ENCODE assay signal across 14 cellular contexts in genomic region chr1:52477876-52478275, GRCh38.
DNase-seq lines count a peak whose midpoint lies in the region; ATAC-seq and TF ChIP-seq lines count a peak whose summit lies in the region.
"Had no signal": no experiment of that assay in that cellular context is flagged by ENCODE, and none has a peak within 500 bp of the region (broad histone marks: within the 10 kb centered on the region; RNA-seq: fewer than 3 reads in every experiment).

No MANE protein-coding gene starts in this region.

- H3K36me3 ChIP-seq in right lobe of liver (peaks cover 0 to 3% (median 0%) of the 10 kb centered on the region in 4 donors), neural progenitor cell (peaks cover 6% of the 10 kb centered on the region)

- no peaks in the 10 kb centered on the region for H3K9me3 Mint-ChIP-seq in neural progenitor cell
- H3K9me3 Mint-ChIP-seq: CD4-positive, alpha-beta memory T cell; GM23338 had no signal

- DNase-seq in T-helper 17 cell (no peak), left lobe of liver (ENCODE audit: low spot score) (no peak), right lobe of liver (no peak), neural progenitor cell (ENCODE audit: low spot score) (no peak), NCI-H510A treated with DMSO at 0.1 percent for 48 hours (lab: John Stamatoyannopoulos, UW) (no peak), GM19240 (ENCODE audit: insufficient read length, low spot score) (no peak)
- DNase-seq: C1 segment of cervical spinal cord; CD4-positive, alpha-beta memory T cell; COR-L47; DMS153; DND-41; HCEC 1CT had no signal

- no peak overlapping the region for H3K9ac ChIP-seq in neural progenitor cell

- 30% methylated on average over 1 of the region's 1 CpG for WGBS in right lobe of liver (ENCODE audit: insufficient coverage, low coverage, low lambda C conversion rate, missing lambda C conversion rate)

- H3K4me1 ChIP-seq in right lobe of liver: peaks cover 0 to 39% (median 1%) of the 10 kb centered on the region in 4 donors
- H3K4me1 ChIP-seq in neural progenitor cell: no peaks in the 10 kb centered on the region

- intact Hi-C loops in right lobe of liver (cut with DNase I): no loop called here

- H3K4me1 Mint-ChIP-seq in T-helper 17 cell: peaks cover 5% of the 10 kb centered on the region
- H3K4me1 Mint-ChIP-seq in neural progenitor cell: no peaks in the 10 kb centered on the region
- H3K4me1 Mint-ChIP-seq: GM23338 had no signal

- peak overlapping the region; percentile 53 for H3K27ac Mint-ChIP-seq in T-helper 17 cell
- no peak overlapping the region for H3K27ac Mint-ChIP-seq in neural progenitor cell
- H3K27ac Mint-ChIP-seq: GM23338 had no signal

- no peak for TF ChIP-seq POLR2A in right lobe of liver (IDR thresholded peaks at IDR 0.05)

- no peak for ATAC-seq in T-helper 17 cell
- ATAC-seq in left lobe of liver: peak; percentile 70
- peak in 3 of 4 donors; percentile 24 to 65 (median 60) for ATAC-seq in right lobe of liver
- no peak for ATAC-seq in GM18519 (IDR thresholded peaks at IDR 0.05; ENCODE audit: low FRiP score, unreplicated experiment)
- ATAC-seq: GM23338 had no signal

- H3K79me2 ChIP-seq in neural progenitor cell (ENCODE audit: low read depth): no peaks in the 10 kb centered on the region

- peaks cover 3% of the 10 kb centered on the region for H3K36me3 Mint-ChIP-seq in T-helper 17 cell (ENCODE audit: low read depth)
- H3K36me3 Mint-ChIP-seq in neural progenitor cell: peaks cover 17% of the 10 kb centered on the region

- no peaks in the 10 kb centered on the region for H4K20me1 ChIP-seq in neural progenitor cell (ENCODE audit: low read depth)

- H2AFZ ChIP-seq in neural progenitor cell (replicated peaks): no peak overlapping the region
- H2AFZ ChIP-seq: GM23338 had no signal

- H3K27me3 Mint-ChIP-seq in T-helper 17 cell (no peaks in the 10 kb centered on the region), neural progenitor cell (ENCODE audit: insufficient read depth, low read depth) (no peaks in the 10 kb centered on the region)
- H3K27me3 Mint-ChIP-seq: CD4-positive, alpha-beta memory T cell had no signal

- H3K27me3 ChIP-seq in right lobe of liver: no peaks in the 10 kb centered on the region
- no peaks in the 10 kb centered on the region for H3K27me3 ChIP-seq in neural progenitor cell

- H3K4me2 ChIP-seq in neural progenitor cell: no peak overlapping the region
- H3K4me2 ChIP-seq: GM23338 had no signal

- H3K9me3 ChIP-seq in T-helper 17 cell (ENCODE audit: control insufficient read depth, low read length, poor library complexity, severe bottlenecking) (no peaks in the 10 kb centered on the region), right lobe of liver (no peaks in the 10 kb centered on the region), neural progenitor cell (ENCODE audit: low read depth) (no peaks in the 10 kb centered on the region)

- H3K27ac ChIP-seq in right lobe of liver (peak overlapping the region in 1 of 3 donors; percentile 20), neural progenitor cell (no peak overlapping the region)

- no peak overlapping the region for H3K4me3 Mint-ChIP-seq in T-helper 17 cell
- no peak overlapping the region for H3K4me3 Mint-ChIP-seq in neural progenitor cell
- H3K4me3 Mint-ChIP-seq: CD4-positive, alpha-beta memory T cell; GM23338 had no signal

- H3K4me3 ChIP-seq in right lobe of liver (no peak overlapping the region), neural progenitor cell (no peak overlapping the region)
- H3K4me3 ChIP-seq: GM23338 had no signal

- no peaks in the 10 kb centered on the region for H3F3A ChIP-seq in neural progenitor cell (ENCODE audit: low read depth)

- no peak for TF ChIP-seq CTCF in right lobe of liver (IDR thresholded peaks at IDR 0.05)
- TF ChIP-seq CTCF in neural progenitor cell (IDR thresholded peaks at IDR 0.05): no peak

Comparison
In these comparisons a context has a peak if more than half of its experiments do, and no peak if none do; other contexts are left out.
1. ATAC-seq: peak in left lobe of liver (single experiment) and right lobe of liver (3 of 4); none in T-helper 17 cell (single experiment) and GM18519 (single experiment).